In genomic region chr10:97063983-97064837, GRCh38 we compare ENCODE assay signal across 26 cellular contexts.
"Had no signal": no experiment of that assay in that cellular context is flagged by ENCODE, and none has a peak within 500 bp of the region (broad histone marks: within the 10 kb centered on the region; RNA-seq: fewer than 3 reads in every experiment).

No MANE protein-coding gene starts in this region.

- DNase-seq: colonic mucosa; dermis blood vessel endothelial cell; effector CD4-positive, alpha-beta T cell; foreskin fibroblast; head of caudate nucleus; left colon; left ventricle myocardium superior; mesenchymal stem cell; midbrain; occipital lobe; psoas muscle; retina; right lobe of liver; stimulated activated CD4-positive, alpha-beta T cell treated with anti-CD3 and anti-CD28 coated beads, Interleukin-15, amount 100 ng/mL, for 24 hours; stimulated activated CD4-positive, alpha-beta T cell treated with anti-CD3 and anti-CD28 coated beads, Interleukin-1b, Interleukin-23, amount 100 ng/mL, for 48 hours; stimulated activated CD4-positive, alpha-beta T cell treated with anti-CD3 and anti-CD28 coated beads, Interleukin-4, amount 100 ng/mL, for 24 hours; testis; upper lobe of right lung had no signal

- H3K36me3 ChIP-seq: colonic mucosa, esophagus muscularis mucosa, neural progenitor cell, right lobe of liver, tibial nerve, upper lobe of right lung, vagina had no signal

- H3K4me3 ChIP-seq: colonic mucosa, esophagus muscularis mucosa, hepatocyte, lung, neural progenitor cell, psoas muscle, right lobe of liver, testis, tibial nerve, upper lobe of right lung, vagina had no signal

- H3K27ac ChIP-seq: colonic mucosa, esophagus muscularis mucosa, hepatocyte, neural progenitor cell, psoas muscle, right lobe of liver, testis, tibial nerve, upper lobe of right lung, vagina had no signal

- ATAC-seq: left colon; natural killer cell treated with Interleukin-12 subunit alpha and Interleukin-12 subunit beta and Interleukin-15 and Interleukin-18, amount 100 ng/mL, for 72 hours; stimulated activated memory B cell treated with anti-CD40 and anti-IgM and Interleukin-4, amounts not matched to agents 10 μg/mL and 1 μg/mL and 100 μg/mL, for 72 hours; upper lobe of right lung had no signal

- H3K27me3 ChIP-seq: colonic mucosa, hepatocyte, neural progenitor cell, right lobe of liver, testis, tibial nerve, upper lobe of right lung, vagina had no signal

- H2AFZ ChIP-seq: hepatocyte, neural progenitor cell had no signal

- H3K9ac ChIP-seq: neural progenitor cell had no signal

- H3K4me2 ChIP-seq: hepatocyte, neural progenitor cell had no signal

- H3K4me1 ChIP-seq: colonic mucosa, esophagus muscularis mucosa, right lobe of liver, testis, tibial nerve, upper lobe of right lung, vagina had no signal

- H3K79me2 ChIP-seq: hepatocyte had no signal

- H3K9me3 ChIP-seq: colonic mucosa, esophagus muscularis mucosa, psoas muscle, right lobe of liver, testis, tibial nerve, upper lobe of right lung, vagina had no signal
